ENCODE assay signal across 29 cellular contexts in genomic region chr2:226403360-226403759, GRCh38.
A peak's percentile ranks its signal among the peaks of the same experiment; 100 is the strongest.
DNase-seq lines count a peak whose midpoint lies in the region; ATAC-seq, FAIRE-seq and TF ChIP-seq lines count a peak whose summit lies in the region.
"Had no signal": no experiment of that assay in that cellular context is flagged by ENCODE, and none has a peak within 500 bp of the region (broad histone marks: within the 10 kb centered on the region; RNA-seq: fewer than 3 reads in every experiment).

No MANE protein-coding gene starts in this region.

- POLR2A ChIA-PET in HepG2 (lab: Yijun Ruan, JAX) = interaction anchor here (0.8 to 1.6 kb wide), 2 partner anchors 8 to 397 kb away, joined by 3 read pairs; no protein-coding TSS in a partner anchor

- no peak for TF ChIP-seq POLR2A in HepG2 (IDR thresholded peaks at IDR 0.05; ENCODE audit: insufficient read depth in 1 of 2, low read depth in 2 of 2, low read length in 2 of 2)
- no peak for TF ChIP-seq POLR2A in right lobe of liver (IDR thresholded peaks at IDR 0.05)

- H3K27ac Mint-ChIP-seq in stimulated activated memory B cell treated with anti-CD40 and anti-IgM and Interleukin-4, amounts not matched to agents 10 μg/mL and 1 μg/mL and 100 μg/mL, for 72 hours = no peak overlapping the region
- no peak overlapping the region for H3K27ac Mint-ChIP-seq in activated naive CD4-positive, alpha-beta T cell treated with anti-CD3 and anti-CD28 coated beads for 36 hours
- H3K27ac Mint-ChIP-seq: activated T-cell treated with anti-CD3 and anti-CD28 coated beads, Interleukin-2, amount 50 U/mL, for 72 hours; CD4-positive, alpha-beta memory T cell; progenitor cell of endocrine pancreas had no signal

- H3K36me3 ChIP-seq in HepG2 (replicated peaks in 1 of 2; ENCODE audit: control insufficient read depth in 1 of 2, insufficient read depth in 2 of 2, low read length in 2 of 2) (no peaks in the 10 kb centered on the region), right lobe of liver (no peaks in the 10 kb centered on the region), mammary epithelial cell (ENCODE audit: insufficient read depth, low read length) (no peaks in the 10 kb centered on the region), right atrium auricular region (no peaks in the 10 kb centered on the region), aorta (ENCODE audit: control insufficient read depth in 1 of 2, insufficient read depth in 2 of 2, low read length in 1 of 2) (no peaks in the 10 kb centered on the region)
- H3K36me3 ChIP-seq: adrenal gland, lower lobe of right lung, SJSA1, tibial artery had no signal

- CTCF ChIA-PET in HepG2 (lab: Yijun Ruan, JAX; ENCODE audit: low intra/inter-chr PET ratio, low total read pairs) (no interaction called here), mammary epithelial cell (lab: Charles Lee; ENCODE audit: low non-redundant PET) (no interaction called here)
- CTCF ChIA-PET in activated naive CD4-positive, alpha-beta T cell treated with anti-CD3 and anti-CD28 coated beads for 36 hours (lab: Charles Lee) = interaction anchor here (0.6 kb wide), 1 partner anchor 743 kb away, joined by 3 read pairs; no protein-coding TSS in a partner anchor

- H3K79me2 ChIP-seq in HepG2 (ENCODE audit: insufficient read depth, low read length) (no peaks in the 10 kb centered on the region), mammary epithelial cell (ENCODE audit: insufficient read depth, low read length) (no peaks in the 10 kb centered on the region)

- no peak for FAIRE-seq in HepG2 (lab: Jason Lieb, UNC)
- FAIRE-seq: A204.1, GM12891 had no signal

- H3K9ac ChIP-seq in HepG2 (ENCODE audit: insufficient read depth, low read depth, low read length) (no peak overlapping the region), mammary epithelial cell (ENCODE audit: insufficient read depth, low read length) (no peak overlapping the region)

- intact Hi-C loops in HepG2 (cut with micrococcal nuclease; ENCODE audit: unreplicated experiment) (loop anchor here (1.0 to 5.0 kb wide), 2 partner anchors 8 to 1564 kb away; no protein-coding TSS in a partner anchor), right lobe of liver (cut with DNase I) (no loop called here), mammary epithelial cell (cut with micrococcal nuclease) (no loop called here), aorta (cut with DNase I) (no loop called here)
- intact Hi-C loops in activated naive CD4-positive, alpha-beta T cell treated with anti-CD3 and anti-CD28 coated beads for 36 hours (cut with micrococcal nuclease) = no loop called here

- H2AFZ ChIP-seq in HepG2 (ENCODE audit: low read length) (no peak overlapping the region), mammary epithelial cell (ENCODE audit: low read depth, low read length) (peak overlapping the region; percentile 4)

- peaks cover 3% of the 10 kb centered on the region for H3K27me3 Mint-ChIP-seq in stimulated activated memory B cell treated with anti-CD40 and anti-IgM and Interleukin-4, amounts not matched to agents 10 μg/mL and 1 μg/mL and 100 μg/mL, for 72 hours
- H3K27me3 Mint-ChIP-seq in activated naive CD4-positive, alpha-beta T cell treated with anti-CD3 and anti-CD28 coated beads for 36 hours (ENCODE audit: low read depth) = peaks cover 22% of the 10 kb centered on the region
- H3K27me3 Mint-ChIP-seq: progenitor cell of endocrine pancreas had no signal

- no peaks in the 10 kb centered on the region for H4K20me1 ChIP-seq in HepG2 (ENCODE audit: insufficient read depth, low read length)
- H4K20me1 ChIP-seq in mammary epithelial cell (ENCODE audit: insufficient read depth, low read length) = no peaks in the 10 kb centered on the region

- dilution Hi-C loops in mammary epithelial cell (cut with HindIII; ENCODE audit: low sequenced_read_pairs) = no loop called here

- ATAC-seq in HepG2 (peak; percentile 26; the same call in 1 of the 3 replicates), right lobe of liver (no peak), aorta (ENCODE audit: low FRiP score) (no peak)
- no peak for ATAC-seq in stimulated activated memory B cell treated with anti-CD40 and anti-IgM and Interleukin-4, amounts not matched to agents 10 μg/mL and 1 μg/mL and 100 μg/mL, for 72 hours
- ATAC-seq: activated T-cell treated with anti-CD3 and anti-CD28 coated beads, Interleukin-2, amount 50 U/mL, for 72 hours; lower lobe of right lung had no signal

- H3K9me3 Mint-ChIP-seq in stimulated activated memory B cell treated with anti-CD40 and anti-IgM and Interleukin-4, amounts not matched to agents 10 μg/mL and 1 μg/mL and 100 μg/mL, for 72 hours = no peaks in the 10 kb centered on the region
- no peaks in the 10 kb centered on the region for H3K9me3 Mint-ChIP-seq in activated naive CD4-positive, alpha-beta T cell treated with anti-CD3 and anti-CD28 coated beads for 36 hours
- H3K9me3 Mint-ChIP-seq: activated T-cell treated with anti-CD3 and anti-CD28 coated beads, Interleukin-2, amount 50 U/mL, for 72 hours; central memory CD8-positive, alpha-beta T cell had no signal

- H3K27me3 ChIP-seq in HepG2 (ENCODE audit: control insufficient read depth in 1 of 2, insufficient read depth in 2 of 2, low read length in 2 of 2) (no peaks in the 10 kb centered on the region), right lobe of liver (no peaks in the 10 kb centered on the region), mammary epithelial cell (ENCODE audit: insufficient read depth, low read length) (no peaks in the 10 kb centered on the region), right atrium auricular region (no peaks in the 10 kb centered on the region), aorta (ENCODE audit: control insufficient read depth in 1 of 2, insufficient read depth in 2 of 2, low read length in 1 of 2) (no peaks in the 10 kb centered on the region)
- H3K27me3 ChIP-seq: adrenal gland, SJSA1, tibial artery had no signal

- no peaks in the 10 kb centered on the region for H3K36me3 Mint-ChIP-seq in stimulated activated memory B cell treated with anti-CD40 and anti-IgM and Interleukin-4, amounts not matched to agents 10 μg/mL and 1 μg/mL and 100 μg/mL, for 72 hours
- no peaks in the 10 kb centered on the region for H3K36me3 Mint-ChIP-seq in activated naive CD4-positive, alpha-beta T cell treated with anti-CD3 and anti-CD28 coated beads for 36 hours (ENCODE audit: low read depth)
- H3K36me3 Mint-ChIP-seq: CD4-positive, alpha-beta memory T cell had no signal

- TF ChIP-seq EP300 in HepG2 (IDR thresholded peaks at IDR 0.05; ENCODE audit: low read depth in 2 of 2, low read length in 2 of 2) (no peak), HepG2 (CRISPR knock-in tag; IDR thresholded peaks at IDR 0.05; ENCODE audit: borderline replicate concordance) (no peak; the same call in 1 of the 2 replicates)

- H3K27ac ChIP-seq in HepG2 (ENCODE audit: extremely low read length, insufficient read depth, low read length) (no peak overlapping the region), right lobe of liver (no peak overlapping the region), mammary epithelial cell (ENCODE audit: insufficient read depth, low read depth, low read length) (no peak overlapping the region), right atrium auricular region (no peak overlapping the region), aorta (ENCODE audit: low read depth in 1 of 2, low read length in 2 of 2) (no peak overlapping the region)
- H3K27ac ChIP-seq: adrenal gland, lower lobe of right lung, SJSA1, tibial artery had no signal

- 39% methylated on average over 2 of the region's 2 CpGs for WGBS in HepG2 (ENCODE audit: low lambda C conversion rate)
- WGBS in right lobe of liver (ENCODE audit: insufficient coverage, low coverage, low lambda C conversion rate, missing lambda C conversion rate) = 52% methylated on average over 2 of the region's 2 CpGs
- WGBS in mammary epithelial cell (ENCODE audit: low coverage, missing lambda C conversion rate) = 50% methylated on average over 2 of the region's 2 CpGs
- WGBS in aorta, 2 donors = 61 to 62% methylated on average over 2 of the region's 2 CpGs

- H3K4me1 Mint-ChIP-seq in stimulated activated memory B cell treated with anti-CD40 and anti-IgM and Interleukin-4, amounts not matched to agents 10 μg/mL and 1 μg/mL and 100 μg/mL, for 72 hours = no peaks in the 10 kb centered on the region
- no peaks in the 10 kb centered on the region for H3K4me1 Mint-ChIP-seq in activated naive CD4-positive, alpha-beta T cell treated with anti-CD3 and anti-CD28 coated beads for 36 hours (ENCODE audit: low read depth)
- H3K4me1 Mint-ChIP-seq: central memory CD8-positive, alpha-beta T cell had no signal

- no peak overlapping the region for H3K4me2 ChIP-seq in HepG2 (ENCODE audit: low read depth, low read length)
- no peak overlapping the region for H3K4me2 ChIP-seq in mammary epithelial cell (ENCODE audit: insufficient read depth, low read depth, low read length)

- in situ Hi-C loops in HepG2 (cut with HindIII; ENCODE audit: extremely low pct_ligation_motif_present, low pct_unique_long_range_greater_than_20kb) (no loop called here), mammary epithelial cell (cut with MboI; ENCODE audit: low sequenced_read_pairs in 2 of 2) (no loop called here)

- peak; percentile 94 for DNase-seq in HepG2 (ENCODE audit: low spot score)
- DNase-seq in right lobe of liver = no peak
- DNase-seq in mammary epithelial cell = no peak
- DNase-seq in kidney tubule cell (ENCODE audit: low spot score) = peak; percentile 8
- no peak for DNase-seq in activated naive CD4-positive, alpha-beta T cell treated with anti-CD3 and anti-CD28 coated beads for 36 hours
- no peak for DNase-seq in right atrium auricular region (ENCODE audit: low spot score)
- no peak for DNase-seq in aorta
- DNase-seq: activated CD4-positive, alpha-beta T cell treated with anti-CD3 and anti-CD28 coated beads, Interleukin-2, amount 50 U/mL, for 4 hours; activated CD4-positive, CD25-positive, alpha-beta regulatory T cell; activated naive CD4-positive, alpha-beta T cell; activated T-cell treated with anti-CD3 and anti-CD28 coated beads, Interleukin-2, amount 50 U/mL, for 72 hours; adrenal gland; CD4-positive, alpha-beta memory T cell; dermis blood vessel endothelial cell; head of caudate nucleus; KG1; lower lobe of right lung; MM.1S; NCI-H1417; NCI-H2081 treated with DMSO at 0.1 percent for 48 hours; NCI-H345; T-helper 1 cell; tibial artery had no signal

- no peak overlapping the region for H3K4me3 Mint-ChIP-seq in stimulated activated memory B cell treated with anti-CD40 and anti-IgM and Interleukin-4, amounts not matched to agents 10 μg/mL and 1 μg/mL and 100 μg/mL, for 72 hours
- no peak overlapping the region for H3K4me3 Mint-ChIP-seq in activated naive CD4-positive, alpha-beta T cell treated with anti-CD3 and anti-CD28 coated beads for 36 hours
- H3K4me3 Mint-ChIP-seq: activated T-cell treated with anti-CD3 and anti-CD28 coated beads, Interleukin-2, amount 50 U/mL, for 72 hours; CD4-positive, alpha-beta memory T cell; central memory CD8-positive, alpha-beta T cell had no signal

- no TSS peak for BruUV-seq in HepG2 (replicated peaks; lab: Mats Ljungman, UMichigan)
- BruUV-seq in mammary epithelial cell (replicated peaks; lab: Mats Ljungman, UMichigan) = no TSS peak

- H3K4me1 ChIP-seq in HepG2 (ENCODE audit: insufficient read depth, low read length) = peaks cover 10% of the 10 kb centered on the region
- no peaks in the 10 kb centered on the region for H3K4me1 ChIP-seq in right lobe of liver
- no peaks in the 10 kb centered on the region for H3K4me1 ChIP-seq in mammary epithelial cell (ENCODE audit: insufficient read depth, low read length)
- no peaks in the 10 kb centered on the region for H3K4me1 ChIP-seq in right atrium auricular region
- no peaks in the 10 kb centered on the region for H3K4me1 ChIP-seq in aorta (ENCODE audit: control insufficient read depth in 1 of 2, insufficient read depth in 2 of 2, low read length in 2 of 2)
- H3K4me1 ChIP-seq: lower lobe of right lung, tibial artery had no signal

- no peak for TF ChIP-seq RAD21 in HepG2 (CRISPR knock-in tag; IDR thresholded peaks at IDR 0.05)

- H3K9me3 ChIP-seq in HepG2 (ENCODE audit: low read length) = no peaks in the 10 kb centered on the region
- no peaks in the 10 kb centered on the region for H3K9me3 ChIP-seq in right lobe of liver
- no peaks in the 10 kb centered on the region for H3K9me3 ChIP-seq in mammary epithelial cell (replicated peaks; ENCODE audit: insufficient read depth, low read length)
- no peaks in the 10 kb centered on the region for H3K9me3 ChIP-seq in right atrium auricular region
- no peaks in the 10 kb centered on the region for H3K9me3 ChIP-seq in aorta (ENCODE audit: control insufficient read depth, low read length)
- H3K9me3 ChIP-seq: adrenal gland, lower lobe of right lung, SJSA1, tibial artery had no signal

- no peak for TF ChIP-seq CTCF in HepG2 (CRISPR knock-in tag; IDR thresholded peaks at IDR 0.05)
- TF ChIP-seq CTCF in right lobe of liver (IDR thresholded peaks at IDR 0.05) = no peak
- no peak for TF ChIP-seq CTCF in mammary epithelial cell (conservative IDR thresholded peaks at IDR 0.05 in 1 of 2, IDR thresholded peaks at IDR 0.05 in 1 of 2; ENCODE audit: extremely low read depth in 1 of 2, insufficient read depth in 1 of 2, low read depth in 1 of 2, low read length in 2 of 2)
- TF ChIP-seq CTCF in right atrium auricular region (IDR thresholded peaks at IDR 0.05) = no peak

- H3K4me3 ChIP-seq in HepG2 (replicated peaks in 1 of 3; ENCODE audit: insufficient read depth in 1 of 3, low read depth in 2 of 3, low read length in 3 of 3) = no peak overlapping the region
- no peak overlapping the region for H3K4me3 ChIP-seq in right lobe of liver
- H3K4me3 ChIP-seq in mammary epithelial cell (replicated peaks in 1 of 3; ENCODE audit: insufficient read depth in 1 of 3, low read depth in 2 of 3, low read length in 3 of 3) = no peak overlapping the region
- H3K4me3 ChIP-seq in right atrium auricular region = no peak overlapping the region
- H3K4me3 ChIP-seq in aorta (ENCODE audit: low read length in 2 of 2) = no peak overlapping the region
- H3K4me3 ChIP-seq: adrenal gland, lower lobe of right lung, SJSA1, tibial artery had no signal

Comparison
In these comparisons a context has a peak if more than half of its experiments do, and no peak if none do; other contexts are left out.
1. DNase-seq: peak in HepG2 (single experiment) and kidney tubule cell (single experiment); none in right lobe of liver (0 of 3), mammary epithelial cell (single experiment), activated naive CD4-positive, alpha-beta T cell treated with anti-CD3 and anti-CD28 coated beads for 36 hours (single experiment), right atrium auricular region (single experiment) and aorta (0 of 2).